Comparison of ENCODE assay signal across 1 cellular context in the genomic region with DNA sequence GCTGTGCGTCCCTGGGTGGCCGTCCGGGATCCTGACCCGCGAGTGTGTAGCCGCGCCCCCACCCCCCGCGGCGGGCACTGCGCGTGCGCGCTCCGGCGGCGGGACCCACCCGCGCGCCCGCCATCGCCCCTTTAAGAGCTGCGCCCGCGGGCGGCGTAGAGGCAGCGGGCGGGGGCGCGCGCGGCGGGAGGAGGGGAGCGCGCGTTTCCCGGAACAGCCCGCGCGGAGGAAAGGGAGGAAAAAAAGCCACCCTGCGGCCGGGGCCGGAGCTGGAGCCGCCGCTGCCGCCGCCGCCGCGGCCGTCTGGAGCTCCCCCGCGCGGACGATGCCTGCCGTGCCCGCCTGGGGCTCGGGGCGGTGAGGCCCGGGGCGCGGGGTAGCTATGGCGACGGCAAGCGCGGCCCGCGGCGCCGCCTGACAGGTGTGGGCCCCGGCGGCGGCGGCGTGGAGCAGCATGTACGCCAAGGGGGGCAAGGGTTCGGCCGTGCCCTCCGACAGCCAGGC.
TF ChIP-seq lines count a peak whose summit lies in the region.

Gene SSBP4, plus strand, starts transcription at position 204 of the 504 bp plus-strand sequence. Its CDS starts 251 bp downstream, at position 455.

TF ChIP-seq in HCT116, 20 proteins besides CTCF, POLR2A, EP300 and RAD21 (continued from another document):
- peak; percentile 43 for TF ChIP-seq POLR2AphosphoS5 (IDR thresholded peaks at IDR 0.05; ENCODE audit: low read depth, low read length)
